Comparison of ENCODE assay signal across 12 cellular contexts in genomic region chr3:16286672-16287604, GRCh38. TPM values are rescaled to one million over a fixed set of nuclear protein-coding genes. Genes with fewer than 3 reads are reported as not detected.
DNase-seq lines count a peak whose midpoint lies in the region; ATAC-seq and TF ChIP-seq lines count a peak whose summit lies in the region.
"Had no signal": no experiment of that assay in that cellular context is flagged by ENCODE, and none has a peak within 500 bp of the region (broad histone marks: within the 10 kb centered on the region; RNA-seq: fewer than 3 reads in every experiment).

No MANE protein-coding gene starts in this region.

- H3K79me2 ChIP-seq in DND-41 (ENCODE audit: insufficient read depth, low read length) (peaks cover 25% of the 10 kb centered on the region), KMS-11 (ENCODE audit: insufficient read depth, low read depth) (no peaks in the 10 kb centered on the region; the same call in 1 of the 2 replicates)

- no peaks in the 10 kb centered on the region for H3K27me3 Mint-ChIP-seq in activated naive CD8-positive, alpha-beta T cell treated with anti-CD3 and anti-CD28 coated beads, Interleukin-2, amount 10 ng/mL, durations not matched to agents 7 days and 5 days

- no peak overlapping the region for H3K4me2 ChIP-seq in DND-41 (ENCODE audit: insufficient read depth, low read length)
- H3K4me2 ChIP-seq in KMS-11: peak overlapping the region; percentile 84
- H3K4me2 ChIP-seq: smooth muscle cell had no signal

- H3K9ac ChIP-seq in DND-41 (ENCODE audit: low read depth, low read length): no peak overlapping the region
- peak overlapping the region; percentile 59 for H3K9ac ChIP-seq in KMS-11

- H3K27ac ChIP-seq in DND-41 (ENCODE audit: low read length) (peak overlapping the region; percentile 87; the same call in 1 of the 2 replicates), KMS-11 (peak overlapping the region; percentile 93), psoas muscle (peak overlapping the region; percentile 80)
- H3K27ac ChIP-seq: brain microvascular endothelial cell, foreskin keratinocyte had no signal

- H3K4me1 ChIP-seq in DND-41 (ENCODE audit: insufficient read depth, low read length): peaks cover 62% of the 10 kb centered on the region
- H3K4me1 ChIP-seq in KMS-11 (ENCODE audit: low read depth, poor library complexity, severe bottlenecking): peaks cover 74% of the 10 kb centered on the region
- peaks cover 39% of the 10 kb centered on the region for H3K4me1 ChIP-seq in psoas muscle

- H3K27me3 ChIP-seq in DND-41 (ENCODE audit: insufficient read depth, low read length, poor library complexity) (no peaks in the 10 kb centered on the region), KMS-11 (ENCODE audit: insufficient read depth, low read depth) (no peaks in the 10 kb centered on the region), psoas muscle (ENCODE audit: insufficient read depth in 3 of 3, low read length in 2 of 3) (no peaks in the 10 kb centered on the region)
- H3K27me3 ChIP-seq: brain microvascular endothelial cell, foreskin keratinocyte had no signal

- no peaks in the 10 kb centered on the region for H4K20me1 ChIP-seq in DND-41 (ENCODE audit: insufficient read depth, low read length)
- H4K20me1 ChIP-seq in KMS-11 (ENCODE audit: insufficient read depth): no peaks in the 10 kb centered on the region

- peak overlapping the region; percentile 97 for H3K4me3 Mint-ChIP-seq in activated naive CD8-positive, alpha-beta T cell treated with anti-CD3 and anti-CD28 coated beads, Interleukin-2, amount 10 ng/mL, durations not matched to agents 7 days and 5 days

- H3K4me1 Mint-ChIP-seq in activated naive CD8-positive, alpha-beta T cell treated with anti-CD3 and anti-CD28 coated beads, Interleukin-2, amount 10 ng/mL, durations not matched to agents 7 days and 5 days: peaks cover 47% of the 10 kb centered on the region

- peaks cover 69% of the 10 kb centered on the region for H3K36me3 Mint-ChIP-seq in activated naive CD8-positive, alpha-beta T cell treated with anti-CD3 and anti-CD28 coated beads, Interleukin-2, amount 10 ng/mL, durations not matched to agents 7 days and 5 days

- intact Hi-C loops in psoas muscle (cut with DNase I): no loop called here

- ATAC-seq in DND-41 (ENCODE audit: insufficient read depth, low read depth) (no peak), psoas muscle (no peak), HG02759 (IDR thresholded peaks at IDR 0.05; ENCODE audit: unreplicated experiment) (no peak)
- no peak for ATAC-seq in activated naive CD8-positive, alpha-beta T cell treated with anti-CD3 and anti-CD28 coated beads, Interleukin-2, amount 10 ng/mL, durations not matched to agents 7 days and 5 days (ENCODE audit: low read depth)
- ATAC-seq: foreskin keratinocyte, Panc1 had no signal

- DNase-seq in DND-41 (no peak), psoas muscle (no peak), NCI-H2107 treated with DMSO at 0.1 percent for 48 hours (lab: John Stamatoyannopoulos, UW; ENCODE audit: unreplicated experiment) (no peak), COLO668 (lab: John Stamatoyannopoulos, UW; ENCODE audit: unreplicated experiment) (no peak)
- DNase-seq in activated naive CD8-positive, alpha-beta T cell treated with anti-CD3 and anti-CD28 coated beads, Interleukin-2, amount 10 ng/mL, durations not matched to agents 7 days and 5 days: no peak
- DNase-seq: brain microvascular endothelial cell, foreskin keratinocyte, NCI-H1417 treated with DMSO at 0.1 percent for 48 hours had no signal

- H3K9me3 Mint-ChIP-seq in activated naive CD8-positive, alpha-beta T cell treated with anti-CD3 and anti-CD28 coated beads, Interleukin-2, amount 10 ng/mL, durations not matched to agents 7 days and 5 days: no peaks in the 10 kb centered on the region

- POLR2A ChIA-PET in activated naive CD8-positive, alpha-beta T cell treated with anti-CD3 and anti-CD28 coated beads, Interleukin-2, amount 10 ng/mL, durations not matched to agents 7 days and 5 days (lab: Charles Lee): interaction anchor here (0.6 to 2.8 kb wide), 14 partner anchors 8 to 1192 kb away, joined by 3 to 24 read pairs (median 6); partner anchors contain the start of genes DPH3, OXNAD1 and RFTN1

- peaks cover 56% of the 10 kb centered on the region for H3K36me3 ChIP-seq in DND-41 (ENCODE audit: insufficient read depth, low read length)
- no peaks in the 10 kb centered on the region for H3K36me3 ChIP-seq in KMS-11 (ENCODE audit: insufficient read depth)
- peaks cover 5 to 12% of the 10 kb centered on the region in 2 donors for H3K36me3 ChIP-seq in psoas muscle (ENCODE audit: insufficient read depth in 1 of 2, low read depth in 1 of 2)
- H3K36me3 ChIP-seq: brain microvascular endothelial cell had no signal

- no peak overlapping the region for H2AFZ ChIP-seq in DND-41 (ENCODE audit: low read depth, low read length)
- peak overlapping the region; percentile 14; the same call in 1 of the 2 replicates for H2AFZ ChIP-seq in KMS-11 (ENCODE audit: low read depth)

- TF ChIP-seq CTCF in DND-41 (IDR thresholded peaks at IDR 0.05; ENCODE audit: borderline replicate concordance, extremely low read depth, low read length, poor library complexity, severe bottlenecking) (no peak), KMS-11 (conservative IDR thresholded peaks at IDR 0.05; ENCODE audit: low read depth, low read length) (no peak), psoas muscle (IDR thresholded peaks at IDR 0.05) (no peak)

- no peaks in the 10 kb centered on the region for H3K9me3 ChIP-seq in DND-41 (ENCODE audit: insufficient read depth, low read length, severe bottlenecking)
- H3K9me3 ChIP-seq in psoas muscle: no peaks in the 10 kb centered on the region

- WGBS in psoas muscle, 3 donors: 54 to 61% (median 58%) methylated on average over 6 of the region's 6 CpGs

- H3K27ac Mint-ChIP-seq in activated naive CD8-positive, alpha-beta T cell treated with anti-CD3 and anti-CD28 coated beads, Interleukin-2, amount 10 ng/mL, durations not matched to agents 7 days and 5 days: peak overlapping the region; percentile 97

- no peak overlapping the region for H3K4me3 ChIP-seq in DND-41 (ENCODE audit: low read depth in 1 of 2, low read length in 2 of 2)
- peak overlapping the region; percentile 55 for H3K4me3 ChIP-seq in KMS-11 (IDR thresholded peaks at IDR 0.05; ENCODE audit: insufficient read depth, low read depth, low read length)
- H3K4me3 ChIP-seq in psoas muscle: no peak overlapping the region
- H3K4me3 ChIP-seq: smooth muscle cell had no signal

RNA-seq across cellular contexts. Expression of gene OXNAD1, which starts 21.9 kb away (rescaled TPM):
- 10 to 100 TPM; 76.8 to 77.1 TPM for total RNA-seq in activated naive CD8-positive, alpha-beta T cell treated with anti-CD3 and anti-CD28 coated beads, Interleukin-2, amount 10 ng/mL, durations not matched to agents 7 days and 5 days
- 10 to 100 TPM in 2 of 4 donors, 1 to 10 TPM in 2; 5.4 to 15.5 (median 9.0) TPM for total RNA-seq in psoas muscle
- 10 to 100 TPM in 2 of 3 donors, 1 to 10 TPM in 1; 8.2 to 24.4 (median 11.9) TPM for polyA plus RNA-seq in psoas muscle

RNA-seq across cellular contexts. Expression of gene DPH3, which starts 22.2 kb away (rescaled TPM):
- total RNA-seq in activated naive CD8-positive, alpha-beta T cell treated with anti-CD3 and anti-CD28 coated beads, Interleukin-2, amount 10 ng/mL, durations not matched to agents 7 days and 5 days: 10 to 100 TPM; 12.1 to 14.9 TPM
- total RNA-seq in psoas muscle: 10 to 100 TPM; 23.5 to 53.3 (median 43.3) TPM
- polyA plus RNA-seq in psoas muscle: 100 to 1,000 TPM in 1 of 3 donors, 10 to 100 TPM in 2; 33.4 to 108 (median 76.9) TPM

Comparison
In these comparisons a context has a peak if more than half of its experiments do, and no peak if none do; other contexts are left out.
1. RNA of gene OXNAD1, which starts 21.9 kb away (total RNA-seq): 76.8 to 77.1 TPM in activated naive CD8-positive, alpha-beta T cell treated with anti-CD3 and anti-CD28 coated beads, Interleukin-2, amount 10 ng/mL, durations not matched to agents 7 days and 5 days; 5.4 to 15.5 TPM in psoas muscle; every median in the first group is over 4 times any median in the second.
2. Peak in every context shown above with its lines, with median percentiles within 50 percentile points of each other: H3K27ac ChIP-seq.